9 cellular contexts compared by ENCODE assay signal in genomic region chrX:40085086-40085551, GRCh38. TPM values are rescaled to one million over a fixed set of nuclear protein-coding genes. Genes with fewer than 3 reads are reported as not detected.
DNase-seq lines count a peak whose midpoint lies in the region; ATAC-seq and TF ChIP-seq lines count a peak whose summit lies in the region.
"Had no signal": no experiment of that assay in that cellular context is flagged by ENCODE, and none has a peak within 500 bp of the region (broad histone marks: within the 10 kb centered on the region; RNA-seq: fewer than 3 reads in every experiment).

No MANE protein-coding gene starts in this region.

- no peak overlapping the region for H3K4me3 Mint-ChIP-seq in chondrocyte (ENCODE audit: unreplicated experiment)
- H3K4me3 Mint-ChIP-seq in activated CD4-positive, alpha-beta T cell treated with anti-CD3 and anti-CD28 coated beads, Interleukin-2, amount 10 ng/mL, durations not matched to agents 7 days and 5 days, result no peak overlapping the region

- H3K79me2 ChIP-seq in neural cell (replicated peaks; ENCODE audit: insufficient read depth, low read length), result peaks cover 75% of the 10 kb centered on the region

- TF ChIP-seq CTCF in C4-2B (conservative IDR thresholded peaks at IDR 0.05) (no peak), chondrocyte (IDR thresholded peaks at IDR 0.05) (no peak), neural cell (IDR thresholded peaks at IDR 0.05; ENCODE audit: poor library complexity, severe bottlenecking) (no peak)

- H3K4me1 Mint-ChIP-seq in chondrocyte (ENCODE audit: low read depth), result peaks cover 45% of the 10 kb centered on the region
- H3K4me1 Mint-ChIP-seq in activated CD4-positive, alpha-beta T cell treated with anti-CD3 and anti-CD28 coated beads, Interleukin-2, amount 10 ng/mL, durations not matched to agents 7 days and 5 days, result peaks cover 68% of the 10 kb centered on the region

- no peak overlapping the region for H3K4me2 ChIP-seq in neural cell (ENCODE audit: low read length)

- CTCF ChIA-PET in activated CD4-positive, alpha-beta T cell treated with anti-CD3 and anti-CD28 coated beads, Interleukin-2, amount 10 ng/mL, durations not matched to agents 7 days and 5 days (lab: Charles Lee), result interaction anchor here (0.9 to 2.1 kb wide), 2 partner anchors 60 to 62 kb away, joined by 3 to 4 read pairs; no protein-coding TSS in a partner anchor

- no peak for ATAC-seq in HG03025 (IDR thresholded peaks at IDR 0.05; ENCODE audit: low FRiP score, unreplicated experiment)

- POLR2A ChIA-PET in activated CD4-positive, alpha-beta T cell treated with anti-CD3 and anti-CD28 coated beads, Interleukin-2, amount 10 ng/mL, durations not matched to agents 7 days and 5 days (lab: Charles Lee), result no interaction called here

- no peaks in the 10 kb centered on the region for H3K36me3 Mint-ChIP-seq in chondrocyte (ENCODE audit: low read depth)
- peaks cover 6% of the 10 kb centered on the region for H3K36me3 Mint-ChIP-seq in activated CD4-positive, alpha-beta T cell treated with anti-CD3 and anti-CD28 coated beads, Interleukin-2, amount 10 ng/mL, durations not matched to agents 7 days and 5 days (ENCODE audit: low read depth)

- no peaks in the 10 kb centered on the region for H3K9me2 ChIP-seq in neural cell (ENCODE audit: insufficient read depth, low read length)

- H3K9me3 ChIP-seq in HUES6 (ENCODE audit: control insufficient read depth, insufficient read depth, low read depth, low read length), result no peaks in the 10 kb centered on the region; the same call in 1 of the 2 replicates
- H3K9me3 ChIP-seq in neural cell (ENCODE audit: low read length), result no peaks in the 10 kb centered on the region

- TF ChIP-seq EP300 in neural cell (conservative IDR thresholded peaks at IDR 0.05; ENCODE audit: poor library complexity, severe bottlenecking), result no peak

- DNase-seq in chondrocyte (ENCODE audit: low spot score) (peak; percentile 67), activated T-cell treated with anti-CD3 and anti-CD28 coated beads for 4 hours (no peak)
- DNase-seq in activated CD4-positive, alpha-beta T cell treated with anti-CD3 and anti-CD28 coated beads, Interleukin-2, amount 10 ng/mL, durations not matched to agents 7 days and 5 days, result no peak
- DNase-seq in activated CD4-positive, alpha-beta T cell treated with anti-CD3 and anti-CD28 coated beads for 1 hour, result no peak
- DNase-seq: activated CD4-positive, alpha-beta T cell treated with anti-CD3 and anti-CD28 coated beads for 48 hours had no signal

- no peaks in the 10 kb centered on the region for H3F3A ChIP-seq in neural cell (ENCODE audit: insufficient read depth, low read length, poor library complexity, severe bottlenecking)

- H3K36me3 ChIP-seq in HUES6 (ENCODE audit: control insufficient read depth, insufficient read depth, low read length), result no peaks in the 10 kb centered on the region
- H3K36me3 ChIP-seq in neural cell (ENCODE audit: insufficient read depth, low read length), result no peaks in the 10 kb centered on the region

- peak overlapping the region; percentile 15 for H3K9ac ChIP-seq in HUES6 (ENCODE audit: low read length)
- H3K9ac ChIP-seq in neural cell (ENCODE audit: low read length), result no peak overlapping the region

- H3K4me3 ChIP-seq in HUES6 (ENCODE audit: low read depth, low read length) (peak overlapping the region; percentile 43; the same call in 1 of the 2 replicates), neural cell (ENCODE audit: low read length) (no peak overlapping the region)

- H4K20me1 ChIP-seq in neural cell (ENCODE audit: insufficient read depth), result no peaks in the 10 kb centered on the region

- no peak overlapping the region for H3K27ac Mint-ChIP-seq in chondrocyte (ENCODE audit: unreplicated experiment)
- no peak overlapping the region for H3K27ac Mint-ChIP-seq in activated CD4-positive, alpha-beta T cell treated with anti-CD3 and anti-CD28 coated beads, Interleukin-2, amount 10 ng/mL, durations not matched to agents 7 days and 5 days

- H3K4me1 ChIP-seq in HUES6 (ENCODE audit: control insufficient read depth, insufficient read depth, low read length), result peaks cover 80% of the 10 kb centered on the region

- H3K27ac ChIP-seq in C4-2B (peak overlapping the region; percentile 82), HUES6 (ENCODE audit: low read depth, low read length) (no peak overlapping the region), neural cell (ENCODE audit: low read length) (peak overlapping the region; percentile 37)

- no peak overlapping the region for H2AFZ ChIP-seq in neural cell (ENCODE audit: low read depth, low read length)

- H3K27me3 ChIP-seq in HUES6 (ENCODE audit: control insufficient read depth, insufficient read depth, low read length), result peaks cover 66% of the 10 kb centered on the region
- no peaks in the 10 kb centered on the region for H3K27me3 ChIP-seq in neural cell (ENCODE audit: insufficient read depth, low read depth, low read length)

- no peaks in the 10 kb centered on the region for H3K27me3 Mint-ChIP-seq in chondrocyte (ENCODE audit: low read depth)
- H3K27me3 Mint-ChIP-seq in activated CD4-positive, alpha-beta T cell treated with anti-CD3 and anti-CD28 coated beads, Interleukin-2, amount 10 ng/mL, durations not matched to agents 7 days and 5 days, result no peaks in the 10 kb centered on the region

- TF ChIP-seq RAD21 in neural cell (conservative IDR thresholded peaks at IDR 0.05), result no peak

- H3K9me3 Mint-ChIP-seq in chondrocyte (ENCODE audit: low read depth), result no peaks in the 10 kb centered on the region
- H3K9me3 Mint-ChIP-seq in activated CD4-positive, alpha-beta T cell treated with anti-CD3 and anti-CD28 coated beads, Interleukin-2, amount 10 ng/mL, durations not matched to agents 7 days and 5 days, result no peaks in the 10 kb centered on the region

TF ChIP-seq in neural cell, 6 proteins besides CTCF, POLR2A, EP300 and RAD21:
- TF ChIP-seq MXI1 (conservative IDR thresholded peaks at IDR 0.05; ENCODE audit: poor library complexity, severe bottlenecking), result no peak
- no peak for TF ChIP-seq SMC3 (conservative IDR thresholded peaks at IDR 0.05; ENCODE audit: poor library complexity)
- TF ChIP-seq POLR2AphosphoS5 (IDR thresholded peaks at IDR 0.05), result no peak
- no peak for TF ChIP-seq TAF1 (IDR thresholded peaks at IDR 0.05; ENCODE audit: low read depth)
- TF ChIP-seq REST (IDR thresholded peaks at IDR 0.05; ENCODE audit: borderline replicate concordance), result no peak
- no peak for TF ChIP-seq EZH2 (IDR thresholded peaks at IDR 0.05; ENCODE audit: borderline replicate concordance, insufficient read depth, low read length, poor library complexity, severe bottlenecking)

RNA-seq across cellular contexts. Expression of gene BCOR, which starts 12.6 kb away (rescaled TPM):
- total RNA-seq in chondrocyte, result 10.8 to 19.0 TPM (median 11.0 TPM) in 3 replicates
- polyA plus RNA-seq in neural cell, result 18.0 and 23.7 TPM in 2 replicates
- polyA minus RNA-seq in neural cell, result 49.7 and 72.6 TPM in 2 replicates
- total RNA-seq in activated CD4-positive, alpha-beta T cell treated with anti-CD3 and anti-CD28 coated beads, Interleukin-2, amount 10 ng/mL, durations not matched to agents 7 days and 5 days, result 10 to 100 TPM; 53.1 to 54.9 TPM
